ENCODE assay signal across 7 cellular contexts in the genomic region with DNA sequence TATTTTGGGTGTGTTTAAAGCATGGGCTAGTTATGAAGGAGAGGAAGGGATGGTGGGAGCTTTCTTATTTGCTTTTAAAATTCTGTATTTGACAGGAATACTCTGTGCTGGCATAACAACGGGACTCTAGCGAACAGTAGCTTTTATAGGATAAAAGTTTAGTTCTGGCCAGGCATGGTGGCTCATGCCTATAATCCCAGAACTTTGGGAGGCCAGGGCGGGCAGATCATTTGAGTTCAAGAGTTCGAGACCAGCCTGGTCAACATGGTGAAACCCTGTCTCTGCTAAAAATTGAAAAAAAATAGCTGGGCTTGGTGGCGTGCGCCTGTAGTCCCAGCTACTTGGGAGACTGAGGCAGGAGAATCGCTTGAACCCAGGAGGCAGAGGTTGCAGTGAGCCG.
DNase-seq lines count a peak whose midpoint lies in the region; ATAC-seq and TF ChIP-seq lines count a peak whose summit lies in the region.
"Not testable (repeated sequence)": the region's sequence is repeated elsewhere in the genome, so short reads cannot be mapped to it uniquely, and the experiment has no call there.

No MANE protein-coding gene starts in this region.

- H4K20me1 ChIP-seq in smooth muscle cell (ENCODE audit: low read depth), result not testable (repeated sequence)

- peaks cover 32% of the 10 kb centered on the region for H3K4me1 Mint-ChIP-seq in nephron

- TF ChIP-seq POLR2A in breast epithelium (IDR thresholded peaks at IDR 0.05); testis (IDR thresholded peaks at IDR 0.05); vagina (IDR thresholded peaks at IDR 0.05): not testable (repeated sequence)

- H3K79me2 ChIP-seq in smooth muscle cell (ENCODE audit: low read depth), result not testable (repeated sequence)

- BruUV-seq in Panc1 (replicated peaks; lab: Mats Ljungman, UMichigan), result not testable (repeated sequence)

- not testable (repeated sequence) for H3K27me3 Mint-ChIP-seq in nephron (ENCODE audit: low read depth)

- 98% methylated on average over 8 of the region's 8 CpGs for WGBS in smooth muscle cell (ENCODE audit: low lambda C conversion rate)
- WGBS in testis, 2 donors, result 90 to 93% methylated on average over 8 of the region's 8 CpGs

- CTCF ChIA-PET in Panc1 (lab: Charles Lee), result interaction anchor here (0.6 kb wide), 1 partner anchor 19 kb away, joined by 3 read pairs; no protein-coding TSS in a partner anchor

- POLR2A ChIA-PET in Panc1 (lab: Charles Lee), result not testable (repeated sequence)

- H3K4me3 Mint-ChIP-seq in nephron, result not testable (repeated sequence)

- H3K9me3 ChIP-seq in Panc1 (ENCODE audit: control insufficient read depth, insufficient read depth, low read depth, low read length); breast epithelium; cardiac muscle cell (ENCODE audit: low read depth); smooth muscle cell (replicated peaks; ENCODE audit: low read depth); testis; vagina: not testable (repeated sequence)

- not testable (repeated sequence) for H3K4me2 ChIP-seq in smooth muscle cell

- H3K4me3 ChIP-seq in Panc1 (ENCODE audit: low read depth in 2 of 2, low read length in 2 of 2); breast epithelium; cardiac muscle cell; smooth muscle cell; testis; vagina: not testable (repeated sequence)

- intact Hi-C loops in Panc1 (cut with micrococcal nuclease; ENCODE audit: unreplicated experiment); breast epithelium (cut with DNase I; ENCODE audit: low total_unique reads); testis (cut with DNase I; ENCODE audit: low total_unique reads): not testable (repeated sequence)
- intact Hi-C loops in vagina (cut with DNase I), result loop anchor here (10.0 kb wide), 1 partner anchor 71 kb away; a partner anchor contains a TSS

- peaks cover 20% of the 10 kb centered on the region for H3K4me1 ChIP-seq in Panc1 (ENCODE audit: control insufficient read depth, insufficient read depth, low read length)
- not testable (repeated sequence) for H3K4me1 ChIP-seq in breast epithelium; smooth muscle cell (ENCODE audit: low read depth); testis
- H3K4me1 ChIP-seq in cardiac muscle cell (ENCODE audit: low read depth), result peaks cover 11% of the 10 kb centered on the region
- peaks cover 54% of the 10 kb centered on the region for H3K4me1 ChIP-seq in vagina

- H2AFZ ChIP-seq in smooth muscle cell (ENCODE audit: low read depth), result peak overlapping the region; percentile 47

- not testable (repeated sequence) for H3K9me3 Mint-ChIP-seq in nephron

- H3K27me3 ChIP-seq in Panc1 (ENCODE audit: control insufficient read depth, insufficient read depth, low read length); breast epithelium; cardiac muscle cell; smooth muscle cell (ENCODE audit: low read depth); testis; vagina: not testable (repeated sequence)

- H3K36me3 Mint-ChIP-seq in nephron (ENCODE audit: low read depth), result not testable (repeated sequence)

- not testable (repeated sequence) for ATAC-seq in Panc1

- in situ Hi-C loops in Panc1 (cut with HindIII; ENCODE audit: low pct_unique_long_range_greater_than_20kb, low sequenced_read_pairs), result not testable (repeated sequence)

- DNase-seq in Panc1 (ENCODE audit: low read depth, low spot score); breast epithelium (ENCODE audit: low spot score in 2 of 2); cardiac muscle cell (ENCODE audit: low read depth in 1 of 2, low spot score in 1 of 2); smooth muscle cell (lab: John Stamatoyannopoulos, UW; ENCODE audit: unreplicated experiment); testis: not testable (repeated sequence)
- peak; percentile 19 to 64 for DNase-seq in vagina (ENCODE audit: extremely low spot score in 2 of 2)

- H3K27ac ChIP-seq in Panc1 (ENCODE audit: low read length) (peak overlapping the region; percentile 69; the same call in 1 of the 2 replicates), breast epithelium (peak overlapping the region; percentile 40 to 71), cardiac muscle cell (peak overlapping the region; percentile 34), testis (peak overlapping the region; percentile 26 to 64), vagina (peak overlapping the region; percentile 71)
- H3K27ac ChIP-seq in smooth muscle cell (ENCODE audit: low read depth), result not testable (repeated sequence)

- not testable (repeated sequence) for H3F3A ChIP-seq in smooth muscle cell (ENCODE audit: low read depth)

- TF ChIP-seq CTCF in Panc1 (IDR thresholded peaks at IDR 0.05); breast epithelium (IDR thresholded peaks at IDR 0.05); cardiac muscle cell (IDR thresholded peaks at IDR 0.05; ENCODE audit: low read depth, low read length); nephron (IDR thresholded peaks at IDR 0.05; ENCODE audit: unreplicated experiment in 3 of 3); smooth muscle cell (IDR thresholded peaks at IDR 0.05; ENCODE audit: borderline replicate concordance, insufficient read depth, poor library complexity, severe bottlenecking); testis (IDR thresholded peaks at IDR 0.05); vagina (IDR thresholded peaks at IDR 0.05): not testable (repeated sequence)

- H3K9ac ChIP-seq in smooth muscle cell (ENCODE audit: low read depth), result not testable (repeated sequence)

- H3K27ac Mint-ChIP-seq in nephron, result peak overlapping the region; percentile 46 to 70 (median 63)

- H3K36me3 ChIP-seq in Panc1 (ENCODE audit: control insufficient read depth, insufficient read depth, low read length); breast epithelium; cardiac muscle cell; smooth muscle cell (ENCODE audit: low read depth); testis (ENCODE audit: low read depth, missing control alignments); vagina: not testable (repeated sequence)
